ENCODE assay signal across 15 cellular contexts in genomic region chr10:45627412-45628048, GRCh38. TPM values are rescaled to one million over a fixed set of nuclear protein-coding genes. Genes with fewer than 3 reads are reported as not detected.
DNase-seq lines count a peak whose midpoint lies in the region; ATAC-seq, FAIRE-seq and TF ChIP-seq lines count a peak whose summit lies in the region.
"Had no signal": no experiment of that assay in that cellular context is flagged by ENCODE, and none has a peak within 500 bp of the region (broad histone marks: within the 10 kb centered on the region; RNA-seq: fewer than 3 reads in every experiment).

No MANE protein-coding gene starts in this region.

- TF ChIP-seq EP300 in HepG2 (IDR thresholded peaks at IDR 0.05; ENCODE audit: low read depth in 2 of 2, low read length in 2 of 2) (no peak), HepG2 (CRISPR knock-in tag; IDR thresholded peaks at IDR 0.05; ENCODE audit: borderline replicate concordance) (no peak)

- TF ChIP-seq POLR2A in body of pancreas (IDR thresholded peaks at IDR 0.05): no peak
- TF ChIP-seq POLR2A in heart left ventricle (IDR thresholded peaks at IDR 0.05): no peak
- no peak for TF ChIP-seq POLR2A in HepG2 (IDR thresholded peaks at IDR 0.05; ENCODE audit: insufficient read depth in 1 of 2, low read depth in 2 of 2, low read length in 2 of 2)
- TF ChIP-seq POLR2A in testis (IDR thresholded peaks at IDR 0.05): no peak

- POLR2A ChIA-PET in HepG2 (lab: Yijun Ruan, JAX): no interaction called here

- H3K79me2 ChIP-seq in HepG2 (ENCODE audit: insufficient read depth, low read length): no peaks in the 10 kb centered on the region

- H3K4me2 ChIP-seq in HepG2 (ENCODE audit: low read depth, low read length): no peak overlapping the region
- H3K4me2 ChIP-seq: PC-9 had no signal

- no peak for TF ChIP-seq RAD21 in HepG2 (CRISPR knock-in tag; IDR thresholded peaks at IDR 0.05)

- H3K4me3 ChIP-seq in body of pancreas (no peak overlapping the region), heart left ventricle (no peak overlapping the region), HepG2 (replicated peaks in 1 of 3; ENCODE audit: insufficient read depth in 1 of 3, low read depth in 2 of 3, low read length in 3 of 3) (no peak overlapping the region), testis (no peak overlapping the region)
- H3K4me3 ChIP-seq: PC-9 had no signal

- peak; percentile 87 for ATAC-seq in body of pancreas
- ATAC-seq in heart left ventricle: peak; percentile 92 to 96 (median 94)
- no peak for ATAC-seq in HepG2

- H2AFZ ChIP-seq in HepG2 (ENCODE audit: low read length): no peak overlapping the region
- H2AFZ ChIP-seq: PC-9 had no signal

- no TSS peak for BruUV-seq in HepG2 (replicated peaks; lab: Mats Ljungman, UMichigan)

- H3K36me3 ChIP-seq in body of pancreas (replicated peaks in 1 of 2; ENCODE audit: insufficient read depth in 1 of 2, low read depth in 2 of 2) (no peaks in the 10 kb centered on the region), heart left ventricle (peaks cover 0 to 22% (median 4%) of the 10 kb centered on the region in 9 donors), HepG2 (replicated peaks in 1 of 2; ENCODE audit: control insufficient read depth in 1 of 2, insufficient read depth in 2 of 2, low read length in 2 of 2) (no peaks in the 10 kb centered on the region; a peak in 2 of 5 replicates), testis (ENCODE audit: low read depth, missing control alignments) (no peaks in the 10 kb centered on the region)

- no peaks in the 10 kb centered on the region for H3K9me3 ChIP-seq in body of pancreas
- H3K9me3 ChIP-seq in heart left ventricle: no peaks in the 10 kb centered on the region
- H3K9me3 ChIP-seq in HepG2 (ENCODE audit: low read length): no peaks in the 10 kb centered on the region
- no peaks in the 10 kb centered on the region for H3K9me3 ChIP-seq in testis
- H3K9me3 ChIP-seq: Caco-2 had no signal

- in situ Hi-C loops in HepG2 (cut with HindIII; ENCODE audit: extremely low pct_ligation_motif_present, low pct_unique_long_range_greater_than_20kb): no loop called here

- H3K9ac ChIP-seq in HepG2 (ENCODE audit: insufficient read depth, low read depth, low read length): no peak overlapping the region

- no peaks in the 10 kb centered on the region for H4K20me1 ChIP-seq in HepG2 (ENCODE audit: insufficient read depth, low read length)

- peaks cover 26% of the 10 kb centered on the region for H3K4me1 ChIP-seq in body of pancreas
- H3K4me1 ChIP-seq in heart left ventricle: peaks cover 0 to 32% (median 11%) of the 10 kb centered on the region in 12 donors
- no peaks in the 10 kb centered on the region; the same call in 1 of the 2 replicates for H3K4me1 ChIP-seq in HepG2 (ENCODE audit: insufficient read depth, low read length)
- H3K4me1 ChIP-seq in testis: no peaks in the 10 kb centered on the region
- H3K4me1 ChIP-seq: Caco-2 had no signal

- no peaks in the 10 kb centered on the region for H3K27me3 ChIP-seq in body of pancreas
- no peaks in the 10 kb centered on the region for H3K27me3 ChIP-seq in heart left ventricle
- no peaks in the 10 kb centered on the region for H3K27me3 ChIP-seq in HepG2 (ENCODE audit: control insufficient read depth in 1 of 2, insufficient read depth in 2 of 2, low read length in 2 of 2)
- no peaks in the 10 kb centered on the region for H3K27me3 ChIP-seq in testis

- no peak for FAIRE-seq in HepG2 (lab: Jason Lieb, UNC)
- FAIRE-seq: H1 had no signal

- TF ChIP-seq CTCF in body of pancreas (IDR thresholded peaks at IDR 0.05): peak in 1 of 7 experiments; percentile 4
- TF ChIP-seq CTCF in heart left ventricle (IDR thresholded peaks at IDR 0.05): no peak
- TF ChIP-seq CTCF in HepG2 (CRISPR knock-in tag; IDR thresholded peaks at IDR 0.05): no peak
- TF ChIP-seq CTCF in testis (IDR thresholded peaks at IDR 0.05): no peak

- intact Hi-C loops in body of pancreas (cut with DNase I): no loop called here
- intact Hi-C loops in heart left ventricle (cut with DNase I): loop anchor here in 1 of 10 donors (2.0 kb wide), 1 partner anchor 45 kb away; the partner anchor contains the start of gene ZFAND4
- intact Hi-C loops in HepG2 (cut with micrococcal nuclease; ENCODE audit: unreplicated experiment): no loop called here
- intact Hi-C loops in testis (cut with DNase I; ENCODE audit: low total_unique reads): no loop called here

- DNase-seq in body of pancreas (peak; percentile 16 to 78 (median 58)), heart left ventricle (peak in 4 of 5 donors; percentile 34 to 78 (median 64)), HepG2 (ENCODE audit: low spot score) (no peak), testis (peak; percentile 82), islet precursor cell (no peak), GDM1 (lab: John Stamatoyannopoulos, UW) (no peak), hepatic stellate cell (ENCODE audit: low spot score) (no peak)
- DNase-seq: Caco-2, EL, NCI-H1092 treated with DMSO at 0.1 percent for 48 hours, NCI-H1694, NCI-H510A treated with DMSO at 0.1 percent for 48 hours, NCI-H82, PC-9 had no signal

- WGBS in body of pancreas, 2 donors: 41 to 52% methylated on average over 5 of the region's 5 CpGs
- WGBS in heart left ventricle, 4 donors: 37 to 50% (median 46%) methylated on average over 5 of the region's 5 CpGs
- WGBS in HepG2 (ENCODE audit: low lambda C conversion rate): 88% methylated on average over 4 of the region's 5 CpGs
- 30 to 49% methylated on average over 5 of the region's 5 CpGs for WGBS in testis, 2 donors

- peak overlapping the region in 2 of 4 donors; percentile 25 to 34 for H3K27ac ChIP-seq in body of pancreas
- peak overlapping the region; percentile 44 to 86 (median 72) for H3K27ac ChIP-seq in heart left ventricle
- H3K27ac ChIP-seq in HepG2 (ENCODE audit: extremely low read length, insufficient read depth, low read length): no peak overlapping the region
- peak overlapping the region; percentile 47 to 53 for H3K27ac ChIP-seq in testis
- H3K27ac ChIP-seq: PC-9 had no signal

- CTCF ChIA-PET in HepG2 (lab: Yijun Ruan, JAX; ENCODE audit: low intra/inter-chr PET ratio, low total read pairs): no interaction called here

TF ChIP-seq in HepG2, 621 proteins besides CTCF, POLR2A, EP300 and RAD21:
- no peak for TF ChIP-seq SETDB1 (CRISPR knock-in tag; IDR thresholded peaks at IDR 0.05; ENCODE audit: borderline replicate concordance)
- TF ChIP-seq CEBPB (IDR thresholded peaks at IDR 0.05; ENCODE audit: borderline replicate concordance, low read depth, low read length): peak; percentile 53; the same call in 1 of the 2 replicates

RNA-seq across cellular contexts. Expression of gene ZFAND4, which starts 45.0 kb away (rescaled TPM):
- total RNA-seq in body of pancreas (10 to 100 TPM; 15.8 to 32.3 TPM), heart left ventricle (10 to 100 TPM in 6 of 9 donors, 1 to 10 TPM in 3; 6.3 to 15.5 (median 10.5) TPM), HepG2 (2016; rRNA removed; fragmentation: Illumina TruSeq; extraction: Trizol) (9.2 and 9.7 TPM in 2 replicates), testis (100 to 1,000 TPM in 1 of 2 donors, 10 to 100 TPM in 1; 99.5 to 186 TPM)
- polyA plus RNA-seq in heart left ventricle (1 to 10 TPM; 3.4 to 5.0 TPM), HepG2 (2011; rRNA removed) (2.9 and 3.0 TPM in 2 replicates), testis (ENCODE audit: insufficient read depth, low read depth, low replicate concordance) (197 TPM)
- 11.3 and 12.0 TPM in 2 replicates for total RNA-seq in HepG2 (2016; cell fraction: cytosol; rRNA removed; fragmentation: Illumina TruSeq; extraction: Trizol; ENCODE audit: low read depth)
- 8.9 and 9.0 TPM in 2 replicates for total RNA-seq in HepG2 (2016; cell fraction: insoluble cytoplasmic fraction; rRNA removed; fragmentation: Illumina TruSeq; extraction: Trizol)
- 11.4 and 13.4 TPM in 2 replicates for total RNA-seq in HepG2 (2016; cell fraction: membrane; rRNA removed; fragmentation: Illumina TruSeq; extraction: Trizol)
- total RNA-seq in HepG2 (2016; cell fraction: nucleus; rRNA removed; fragmentation: Illumina TruSeq; extraction: Trizol): 9.7 and 11.2 TPM in 2 replicates
- 1.4 and 2.1 TPM in 2 replicates for polyA plus RNA-seq in HepG2 (2011; cell fraction: cytosol; rRNA removed)
- polyA plus RNA-seq in HepG2 (2011; cell fraction: nucleus; rRNA removed): 2.9 and 3.1 TPM in 2 replicates
- 3.4 and 3.8 TPM in 2 replicates for polyA plus RNA-seq in HepG2 (2012)
- 1.1 and 2.3 TPM in 2 replicates for polyA plus RNA-seq in HepG2 (2016; cell fraction: cytosol; fragmentation: Illumina TruSeq; extraction: Trizol; ENCODE audit: low read depth)
- 5.2 and 5.9 TPM in 2 replicates for polyA plus RNA-seq in HepG2 (2016; cell fraction: insoluble cytoplasmic fraction; fragmentation: Illumina TruSeq; extraction: Trizol; ENCODE audit: low read depth)
- polyA plus RNA-seq in HepG2 (2016; cell fraction: membrane; fragmentation: Illumina TruSeq; extraction: Trizol; ENCODE audit: low read depth): 2.8 and 3.9 TPM in 2 replicates
- polyA plus RNA-seq in HepG2 (2016; cell fraction: nucleus; fragmentation: Illumina TruSeq; extraction: Trizol; ENCODE audit: insufficient read depth, low read depth): 5.8 TPM in 2 replicates
- polyA minus RNA-seq in HepG2 (2011; rRNA and poly(A)+ RNA removed; ENCODE audit: low replicate concordance): 2.7 and 4.3 TPM in 2 replicates
- polyA minus RNA-seq in HepG2 (2011; cell fraction: cytosol; rRNA and poly(A)+ RNA removed): 2.9 and 4.4 TPM in 2 replicates
- 16.7 and 17.5 TPM in 2 replicates for polyA minus RNA-seq in HepG2 (2011; cell fraction: nucleus; rRNA and poly(A)+ RNA removed)

Comparison
In these comparisons a context has a peak if more than half of its experiments do, and no peak if none do; other contexts are left out.
1. DNase-seq: peak in body of pancreas (4 of 4), heart left ventricle (4 of 5) and testis (single experiment); none in HepG2 (single experiment), islet precursor cell (single experiment), GDM1 (single experiment) and hepatic stellate cell (single experiment).